8 cellular contexts compared by ENCODE assay signal in genomic region chr1:161216945-161217712, GRCh38. TPM values are rescaled to one million over a fixed set of nuclear protein-coding genes. Genes with fewer than 3 reads are reported as not detected.
DNase-seq lines count a peak whose midpoint lies in the region; ATAC-seq and TF ChIP-seq lines count a peak whose summit lies in the region.

No MANE protein-coding gene starts in this region.

- POLR2A ChIA-PET in naive thymus-derived CD8-positive, alpha-beta T cell (lab: Charles Lee): interaction anchor here (0.6 to 15.0 kb wide), 11 partner anchors 7 to 880 kb away, joined by 3 to 231 read pairs (median 4); partner anchors contain the start of genes APOA2, NDUFS2, PCP4L1 and TOMM40L

- no peaks in the 10 kb centered on the region for H3K9me2 ChIP-seq in MM.1S (replicated peaks; ENCODE audit: insufficient read depth, low read length)

- H3K79me2 ChIP-seq in MM.1S (ENCODE audit: low read length): no peaks in the 10 kb centered on the region

- H4K20me1 ChIP-seq in MM.1S (ENCODE audit: insufficient read depth, low read length): no peaks in the 10 kb centered on the region

- H3K4me1 Mint-ChIP-seq in central memory CD8-positive, alpha-beta T cell: peaks cover 24% of the 10 kb centered on the region
- H3K4me1 Mint-ChIP-seq in naive thymus-derived CD8-positive, alpha-beta T cell: peaks cover 45 to 72% (median 64%) of the 10 kb centered on the region in 4 donors

- peak overlapping the region; percentile 26; the same call in 1 of the 2 replicates for H3K9ac ChIP-seq in MM.1S (ENCODE audit: low read length)

- peak overlapping the region; percentile 21 for H3K4me3 Mint-ChIP-seq in central memory CD8-positive, alpha-beta T cell
- H3K4me3 Mint-ChIP-seq in naive thymus-derived CD8-positive, alpha-beta T cell: peak overlapping the region; percentile 57 to 89 (median 81)

- DNase-seq in GM12865 (ENCODE audit: low read depth): peak; percentile 89
- DNase-seq in MM.1S: peak; percentile 92
- DNase-seq in central memory CD8-positive, alpha-beta T cell (ENCODE audit: low spot score in 2 of 2): no peak
- no peak for DNase-seq in naive thymus-derived CD8-positive, alpha-beta T cell
- no peak for DNase-seq in NCI-H2171 treated with DMSO at 0.1 percent for 48 hours (lab: John Stamatoyannopoulos, UW)
- DNase-seq in NCI-H1105 (lab: John Stamatoyannopoulos, UW): no peak
- no peak for DNase-seq in HuH-7.5 (ENCODE audit: low spot score)

- H3K9me3 ChIP-seq in MM.1S (replicated peaks; ENCODE audit: insufficient read depth, low read length): no peaks in the 10 kb centered on the region

- ATAC-seq in GM21825 (IDR thresholded peaks at IDR 0.05; ENCODE audit: unreplicated experiment): peak; percentile 87
- ATAC-seq in central memory CD8-positive, alpha-beta T cell (replicated peaks; ENCODE audit: extremely low read depth, poor library complexity, severe bottlenecking): no peak
- peak; percentile 18 to 35 for ATAC-seq in naive thymus-derived CD8-positive, alpha-beta T cell

- H3K36me3 Mint-ChIP-seq in central memory CD8-positive, alpha-beta T cell (ENCODE audit: insufficient read depth): peaks cover 30% of the 10 kb centered on the region
- H3K36me3 Mint-ChIP-seq in naive thymus-derived CD8-positive, alpha-beta T cell: peaks cover 5 to 33% (median 19%) of the 10 kb centered on the region in 3 donors

- H3K4me2 ChIP-seq in MM.1S (ENCODE audit: low read depth, low read length): peak overlapping the region; percentile 51

- peak overlapping the region; percentile 70 for H3K27ac ChIP-seq in MM.1S (ENCODE audit: low read length)

- peaks cover 28% of the 10 kb centered on the region for H3K4me1 ChIP-seq in MM.1S (ENCODE audit: low read length)

- no peaks in the 10 kb centered on the region for H3K27me3 ChIP-seq in MM.1S (replicated peaks; ENCODE audit: insufficient read depth, low read length)

- no peak overlapping the region for H3K4me3 ChIP-seq in GM12865 (ENCODE audit: low read depth, low read length)
- peak overlapping the region; percentile 2; the same call in 1 of the 2 replicates for H3K4me3 ChIP-seq in MM.1S (ENCODE audit: low read length)

- no peaks in the 10 kb centered on the region for H3K27me3 Mint-ChIP-seq in central memory CD8-positive, alpha-beta T cell
- H3K27me3 Mint-ChIP-seq in naive thymus-derived CD8-positive, alpha-beta T cell: no peaks in the 10 kb centered on the region

- no peaks in the 10 kb centered on the region for H3K9me3 Mint-ChIP-seq in central memory CD8-positive, alpha-beta T cell
- H3K9me3 Mint-ChIP-seq in naive thymus-derived CD8-positive, alpha-beta T cell: no peaks in the 10 kb centered on the region

- peaks cover 28% of the 10 kb centered on the region for H3F3A ChIP-seq in MM.1S (ENCODE audit: insufficient read depth, low read length)

- peak overlapping the region; percentile 3 for H3K27ac Mint-ChIP-seq in central memory CD8-positive, alpha-beta T cell (ENCODE audit: low read depth)
- peak overlapping the region; percentile 90 to 97 (median 96) for H3K27ac Mint-ChIP-seq in naive thymus-derived CD8-positive, alpha-beta T cell

- H2AFZ ChIP-seq in MM.1S (ENCODE audit: low read length): peak overlapping the region; percentile 38

- TF ChIP-seq CTCF in GM12865 (IDR thresholded peaks at IDR 0.05; ENCODE audit: insufficient read depth, low read depth, low read length, missing control alignments): no peak
- no peak for TF ChIP-seq CTCF in MM.1S (IDR thresholded peaks at IDR 0.05; ENCODE audit: low read length)

- peaks cover 11% of the 10 kb centered on the region; the same call in 1 of the 2 replicates for H3K36me3 ChIP-seq in MM.1S (replicated peaks; ENCODE audit: insufficient read depth, low read length)

RNA-seq across cellular contexts. Expression of gene FCER1G, which starts 2.0 kb away (rescaled TPM):
- 10 to 100 TPM; 27.7 to 31.8 TPM for total RNA-seq in naive thymus-derived CD8-positive, alpha-beta T cell
- polyA plus RNA-seq in naive thymus-derived CD8-positive, alpha-beta T cell: 100 to 1,000 TPM in 1 of 3 donors, 10 to 100 TPM in 2; 67.1 to 107 (median 84.4) TPM

RNA-seq across cellular contexts. Expression of gene APOA2, which starts 6.3 kb away (rescaled TPM):
- total RNA-seq in naive thymus-derived CD8-positive, alpha-beta T cell: not detected
- polyA plus RNA-seq in naive thymus-derived CD8-positive, alpha-beta T cell: not detected

RNA-seq across cellular contexts. Expression of gene TOMM40L, which starts 8.7 kb away (rescaled TPM):
- total RNA-seq in naive thymus-derived CD8-positive, alpha-beta T cell: 10 to 100 TPM in 1 of 2 experiments, 1 to 10 TPM in 1; 9.6 to 11.3 TPM
- 1 to 10 TPM; 4.9 to 8.1 (median 8.0) TPM for polyA plus RNA-seq in naive thymus-derived CD8-positive, alpha-beta T cell

RNA-seq across cellular contexts. Expression of gene NDUFS2, which starts 15.0 kb away (rescaled TPM):
- 100 to 1,000 TPM; 126 to 127 TPM for total RNA-seq in naive thymus-derived CD8-positive, alpha-beta T cell
- polyA plus RNA-seq in naive thymus-derived CD8-positive, alpha-beta T cell: 100 to 1,000 TPM in 1 of 3 donors, 10 to 100 TPM in 2; 78.6 to 106 (median 95.4) TPM

RNA-seq across cellular contexts. Expression of gene ADAMTS4, which starts 18.3 kb away (rescaled TPM):
- 1 to 10 TPM; 4.8 to 7.0 TPM for total RNA-seq in naive thymus-derived CD8-positive, alpha-beta T cell
- polyA plus RNA-seq in naive thymus-derived CD8-positive, alpha-beta T cell: under 1 TPM; 0.07 to 0.34 (median 0.22) TPM

Comparison
In these comparisons a context has a peak if more than half of its experiments do, and no peak if none do; other contexts are left out.
1. DNase-seq: peak in GM12865 (single experiment) and MM.1S (single experiment); none in central memory CD8-positive, alpha-beta T cell (0 of 2), naive thymus-derived CD8-positive, alpha-beta T cell (0 of 10), NCI-H2171 treated with DMSO at 0.1 percent for 48 hours (single experiment), NCI-H1105 (single experiment) and HuH-7.5 (single experiment).